In genomic region chr11:85823816-85824215, GRCh38 we compare ENCODE assay signal across 12 cellular contexts. TPM values are rescaled to one million over a fixed set of nuclear protein-coding genes. Genes with fewer than 3 reads are reported as not detected.
DNase-seq lines count a peak whose midpoint lies in the region; ATAC-seq and TF ChIP-seq lines count a peak whose summit lies in the region.
"Had no signal": no experiment of that assay in that cellular context is flagged by ENCODE, and none has a peak within 500 bp of the region (broad histone marks: within the 10 kb centered on the region; RNA-seq: fewer than 3 reads in every experiment).

No MANE protein-coding gene starts in this region.

- CTCF ChIA-PET in activated CD8-positive, alpha-beta T cell treated with anti-CD3 and anti-CD28 coated beads for 36 hours (lab: Charles Lee): interaction anchor here (0.6 to 2.8 kb wide), 6 partner anchors 9 to 137 kb away, joined by 3 to 11 read pairs (median 3); partner anchors contain the start of genes CCDC83 and SYTL2
- CTCF ChIA-PET in Calu3 (lab: Charles Lee): no interaction called here

- peaks cover 64% of the 10 kb centered on the region for H3K4me1 Mint-ChIP-seq in activated CD8-positive, alpha-beta T cell treated with anti-CD3 and anti-CD28 coated beads for 36 hours (ENCODE audit: low read depth)
- peaks cover 24% of the 10 kb centered on the region for H3K4me1 Mint-ChIP-seq in Calu3 (ENCODE audit: low read depth, unreplicated experiment)
- H3K4me1 Mint-ChIP-seq: GM23338 had no signal

- peak; percentile 79 for ATAC-seq in activated CD8-positive, alpha-beta T cell treated with anti-CD3 and anti-CD28 coated beads for 36 hours
- ATAC-seq: GM23338 had no signal

- H3K27ac Mint-ChIP-seq in activated CD8-positive, alpha-beta T cell treated with anti-CD3 and anti-CD28 coated beads for 36 hours: peak overlapping the region; percentile 69
- H3K27ac Mint-ChIP-seq in Calu3 (ENCODE audit: unreplicated experiment): no peak overlapping the region
- H3K27ac Mint-ChIP-seq: GM23338 had no signal

- POLR2A ChIA-PET in activated CD8-positive, alpha-beta T cell treated with anti-CD3 and anti-CD28 coated beads for 36 hours (lab: Charles Lee): interaction anchor here (1.0 to 1.5 kb wide), 3 partner anchors 9 to 15 kb away, joined by 3 to 4 read pairs (median 3); partner anchors contain the start of gene SYTL2

- H3K36me3 Mint-ChIP-seq in activated CD8-positive, alpha-beta T cell treated with anti-CD3 and anti-CD28 coated beads for 36 hours (ENCODE audit: low read depth): no peaks in the 10 kb centered on the region
- H3K36me3 Mint-ChIP-seq in Calu3 (ENCODE audit: insufficient read depth, unreplicated experiment): no peaks in the 10 kb centered on the region

- no peaks in the 10 kb centered on the region for H3K27me3 Mint-ChIP-seq in activated CD8-positive, alpha-beta T cell treated with anti-CD3 and anti-CD28 coated beads for 36 hours
- no peaks in the 10 kb centered on the region for H3K27me3 Mint-ChIP-seq in Calu3 (ENCODE audit: unreplicated experiment)

- no peak overlapping the region for H3K4me3 Mint-ChIP-seq in activated CD8-positive, alpha-beta T cell treated with anti-CD3 and anti-CD28 coated beads for 36 hours
- no peak overlapping the region for H3K4me3 Mint-ChIP-seq in Calu3 (ENCODE audit: low read depth, unreplicated experiment)
- H3K4me3 Mint-ChIP-seq: GM23338 had no signal

- no TSS peak for BruUV-seq in Calu3 (replicated peaks; lab: Mats Ljungman, UMichigan)

- H3K9me3 Mint-ChIP-seq in activated CD8-positive, alpha-beta T cell treated with anti-CD3 and anti-CD28 coated beads for 36 hours: no peaks in the 10 kb centered on the region
- no peaks in the 10 kb centered on the region for H3K9me3 Mint-ChIP-seq in Calu3 (ENCODE audit: low read depth, unreplicated experiment)
- H3K9me3 Mint-ChIP-seq: GM23338 had no signal

- intact Hi-C loops in activated CD8-positive, alpha-beta T cell treated with anti-CD3 and anti-CD28 coated beads for 36 hours (cut with micrococcal nuclease): loop anchor here (5.0 to 10.0 kb wide), 3 partner anchors 72 to 159 kb away; partner anchors contain the start of gene CREBZF
- intact Hi-C loops in Calu3 (cut with micrococcal nuclease; ENCODE audit: unreplicated experiment): loop anchor here (2.0 kb wide), 1 partner anchor 129 kb away; no protein-coding TSS in a partner anchor

- peak; percentile 43 for DNase-seq in activated CD4-positive, CD25-positive, alpha-beta regulatory T cell treated with anti-CD3 and anti-CD28 coated beads, Interleukin-2, amount 50 U/mL, for 16 hours (ENCODE audit: low read depth, low spot score)
- DNase-seq in activated CD4-positive, CD25-positive, alpha-beta regulatory T cell treated with anti-CD3 and anti-CD28 coated beads, Interleukin-2, amount 50 U/mL, for 72 hours: no peak
- peak; percentile 70 for DNase-seq in activated CD8-positive, alpha-beta T cell treated with anti-CD3 and anti-CD28 coated beads for 36 hours
- peak; percentile 96 for DNase-seq in central memory CD4-positive, alpha-beta T cell
- DNase-seq in stimulated activated naive CD4-positive, alpha-beta T cell treated with Interleukin-2 at 50 U/mL for 16 hours (lab: John Stamatoyannopoulos, UW): peak; percentile 43
- DNase-seq in nucleus accumbens (lab: John Stamatoyannopoulos, UW) (no peak), HPDE6-E6E7 (ENCODE audit: extremely low spot score) (no peak), Calu3 (no peak)
- DNase-seq: NCI-H345 had no signal

- no peak for TF ChIP-seq CTCF in activated CD8-positive, alpha-beta T cell treated with anti-CD3 and anti-CD28 coated beads for 36 hours (IDR thresholded peaks at IDR 0.05)
- TF ChIP-seq CTCF in Calu3 (IDR thresholded peaks at IDR 0.05; ENCODE audit: unreplicated experiment): no peak

RNA-seq across cellular contexts. Expression of gene SYTL2, which starts 12.9 kb away (rescaled TPM):
- total RNA-seq in activated CD8-positive, alpha-beta T cell treated with anti-CD3 and anti-CD28 coated beads for 36 hours: 10 to 100 TPM in 1 of 2 experiments, 1 to 10 TPM in 1; 9.5 to 11.2 TPM
- total RNA-seq in Calu3 (2022): 10.6 and 19.1 TPM in 2 replicates

RNA-seq across cellular contexts. Expression of gene CCDC83, which starts 31.4 kb away (rescaled TPM):
- total RNA-seq in activated CD8-positive, alpha-beta T cell treated with anti-CD3 and anti-CD28 coated beads for 36 hours: not detected
- total RNA-seq in Calu3 (2022): not detected in 2 replicates
- total RNA-seq: A172, GM23338, SK-MEL-5 had no signal

Comparison
In these comparisons a context has a peak if more than half of its experiments do, and no peak if none do; other contexts are left out.
1. DNase-seq: peak in activated CD4-positive, CD25-positive, alpha-beta regulatory T cell treated with anti-CD3 and anti-CD28 coated beads, Interleukin-2, amount 50 U/mL, for 16 hours (single experiment), activated CD8-positive, alpha-beta T cell treated with anti-CD3 and anti-CD28 coated beads for 36 hours (single experiment), central memory CD4-positive, alpha-beta T cell (single experiment) and stimulated activated naive CD4-positive, alpha-beta T cell treated with Interleukin-2 at 50 U/mL for 16 hours (single experiment); none in activated CD4-positive, CD25-positive, alpha-beta regulatory T cell treated with anti-CD3 and anti-CD28 coated beads, Interleukin-2, amount 50 U/mL, for 72 hours (single experiment), nucleus accumbens (0 of 56), HPDE6-E6E7 (single experiment) and Calu3 (single experiment).